In genomic region chr18:25883091-25883490, GRCh38 we compare ENCODE assay signal across 19 cellular contexts.
DNase-seq lines count a peak whose midpoint lies in the region; ATAC-seq and TF ChIP-seq lines count a peak whose summit lies in the region.
"Had no signal": no experiment of that assay in that cellular context is flagged by ENCODE, and none has a peak within 500 bp of the region (broad histone marks: within the 10 kb centered on the region; RNA-seq: fewer than 3 reads in every experiment).

No MANE protein-coding gene starts in this region.

- H3K4me3 Mint-ChIP-seq in nephron progenitor cell = no peak overlapping the region
- H3K4me3 Mint-ChIP-seq: CD4-positive, alpha-beta T cell; T-helper 1 cell treated with Interleukin-12 subunit alpha and Interleukin-12 subunit beta and Interleukin-4 antibody, amounts not matched to agents 30 μg/mL and 1 μg/mL, for 36 hours had no signal

- peaks cover 10% of the 10 kb centered on the region for H3K4me1 Mint-ChIP-seq in nephron progenitor cell

- TF ChIP-seq CTCF in LNCaP clone FGC (IDR thresholded peaks at IDR 0.05; ENCODE audit: control insufficient read depth, extremely low read depth, insufficient read depth) = no peak
- no peak for TF ChIP-seq CTCF in nephron progenitor cell (IDR thresholded peaks at IDR 0.05)

- H3K36me3 Mint-ChIP-seq in nephron progenitor cell (ENCODE audit: low read depth) = peaks cover 6% of the 10 kb centered on the region

- H3K27me3 Mint-ChIP-seq in nephron progenitor cell (ENCODE audit: low read depth, poor library complexity) = peaks cover 8% of the 10 kb centered on the region

- H3K27ac Mint-ChIP-seq in nephron progenitor cell = peak overlapping the region; percentile 14
- H3K27ac Mint-ChIP-seq: CD4-positive, alpha-beta T cell; T-helper 1 cell treated with Interleukin-12 subunit alpha and Interleukin-12 subunit beta and Interleukin-4 antibody, amounts not matched to agents 30 μg/mL and 1 μg/mL, for 36 hours had no signal

- no peak overlapping the region for H3K4me3 ChIP-seq in LNCaP clone FGC (ENCODE audit: low read depth, low read length)
- H3K4me3 ChIP-seq: MG63, SJSA1 had no signal

- H3K9me3 Mint-ChIP-seq in nephron progenitor cell = peaks cover 32% of the 10 kb centered on the region

- DNase-seq in DMS53 (lab: John Stamatoyannopoulos, UW) = peak; percentile 68
- peak; percentile 80 for DNase-seq in LNCaP clone FGC (ENCODE audit: low read depth)
- DNase-seq in SHP77 treated with DMSO at 0.1 percent for 48 hours (lab: John Stamatoyannopoulos, UW) = peak; percentile 31
- DNase-seq in nephron progenitor cell = no peak
- DNase-seq: CD4-positive, alpha-beta T cell; H7; Kasumi-1; MG63; NCI-H1436; NCI-H187 treated with DMSO at 0.1 percent for 48 hours; NCI-H2227 treated with DMSO at 0.1 percent for 48 hours; NCI-H526; NK-92 treated with Interleukin-12 subunit alpha and Interleukin-12 subunit beta, amount 100 ng/mL, for 24 hours had no signal

- ATAC-seq in GM19395 (IDR thresholded peaks at IDR 0.05; ENCODE audit: unreplicated experiment) = no peak
- no peak for ATAC-seq in HG02852 (IDR thresholded peaks at IDR 0.05; ENCODE audit: unreplicated experiment)
- no peak for ATAC-seq in HG02763 (IDR thresholded peaks at IDR 0.05; ENCODE audit: unreplicated experiment)
- ATAC-seq: Panc1 had no signal
